ENCODE assay signal across 17 cellular contexts in genomic region chr6:112189494-112189893, GRCh38.
DNase-seq lines count a peak whose midpoint lies in the region; ATAC-seq and TF ChIP-seq lines count a peak whose summit lies in the region.
"Had no signal": no experiment of that assay in that cellular context is flagged by ENCODE, and none has a peak within 500 bp of the region (broad histone marks: within the 10 kb centered on the region; RNA-seq: fewer than 3 reads in every experiment).

No MANE protein-coding gene starts in this region.

- no peak overlapping the region for H3K4me3 Mint-ChIP-seq in naive thymus-derived CD4-positive, alpha-beta T cell
- H3K4me3 Mint-ChIP-seq: dendritic cell treated with granulocyte-macrophage colony-stimulating factor and Interleukin-4, amounts not matched to agents 40 ng/mL and 50 ng/mL, for 4 days; T-helper 17 cell had no signal

- no peak overlapping the region for H3K27ac Mint-ChIP-seq in naive thymus-derived CD4-positive, alpha-beta T cell
- H3K27ac Mint-ChIP-seq: dendritic cell treated with granulocyte-macrophage colony-stimulating factor and Interleukin-4, amounts not matched to agents 40 ng/mL and 50 ng/mL, for 4 days; T-helper 17 cell had no signal

- DNase-seq in EH (ENCODE audit: low read depth) (peak; percentile 9), amniotic epithelial cell (ENCODE audit: low read depth) (peak; percentile 42), foreskin fibroblast (peak; percentile 54 to 81), sciatic nerve (ENCODE audit: low spot score) (peak; percentile 70), NCI-H1092 (lab: John Stamatoyannopoulos, UW) (no peak)
- no peak for DNase-seq in activated CD4-positive, alpha-beta T cell treated with anti-CD3 and anti-CD28 coated beads for 1 hour
- no peak for DNase-seq in activated CD4-positive, alpha-beta T cell treated with anti-CD3 and anti-CD28 coated beads, Interleukin-2, amount 50 U/mL, for 48 hours
- no peak for DNase-seq in naive thymus-derived CD4-positive, alpha-beta T cell
- DNase-seq: activated CD4-positive, CD25-positive, alpha-beta regulatory T cell; erythroblast; GF-D8; HCEC 1CT; left colon; NCI-H226; T-helper 17 cell had no signal

- TF ChIP-seq CTCF in foreskin fibroblast (IDR thresholded peaks at IDR 0.05; ENCODE audit: low read depth, low read length), result no peak

- intact Hi-C loops in sciatic nerve (cut with DNase I), result no loop called here
- intact Hi-C loops in naive thymus-derived CD4-positive, alpha-beta T cell (cut with micrococcal nuclease), result no loop called here

- POLR2A ChIA-PET in naive thymus-derived CD4-positive, alpha-beta T cell (lab: Charles Lee), result interaction anchor here (0.5 kb wide), 1 partner anchor 59 kb away, joined by 4 read pairs; no protein-coding TSS in a partner anchor

- H3K4me1 Mint-ChIP-seq in naive thymus-derived CD4-positive, alpha-beta T cell, result peaks cover 0 to 5% (median 0%) of the 10 kb centered on the region in 7 donors

- H3K36me3 ChIP-seq in naive thymus-derived CD4-positive, alpha-beta T cell (ENCODE audit: control insufficient read depth in 2 of 3, insufficient read depth in 3 of 3, low read length in 3 of 3), result no peaks in the 10 kb centered on the region

- no peaks in the 10 kb centered on the region for H3K27me3 ChIP-seq in naive thymus-derived CD4-positive, alpha-beta T cell (ENCODE audit: control insufficient read depth in 2 of 2, insufficient read depth in 2 of 2, low read length in 2 of 2)
- H3K27me3 ChIP-seq: hepatocyte had no signal

- peaks cover 8 to 58% (median 14%) of the 10 kb centered on the region in 5 donors for H3K27me3 Mint-ChIP-seq in naive thymus-derived CD4-positive, alpha-beta T cell

- CTCF ChIA-PET in naive thymus-derived CD4-positive, alpha-beta T cell (lab: Charles Lee), result no interaction called here

- ATAC-seq in sciatic nerve, result peak; percentile 45
- ATAC-seq in naive thymus-derived CD4-positive, alpha-beta T cell, result no peak
- ATAC-seq: left colon, T-helper 17 cell had no signal

- H3K9me3 ChIP-seq in naive thymus-derived CD4-positive, alpha-beta T cell (ENCODE audit: control insufficient read depth in 2 of 3, low read length in 3 of 3), result no peaks in the 10 kb centered on the region

- no peak overlapping the region for H3K27ac ChIP-seq in naive thymus-derived CD4-positive, alpha-beta T cell (ENCODE audit: low read depth, low read length)
- H3K27ac ChIP-seq: hepatocyte had no signal

- H3K4me1 ChIP-seq in naive thymus-derived CD4-positive, alpha-beta T cell (ENCODE audit: control insufficient read depth in 2 of 2, insufficient read depth in 2 of 2, low read length in 2 of 2), result no peaks in the 10 kb centered on the region

- no peaks in the 10 kb centered on the region for H3K9me3 Mint-ChIP-seq in naive thymus-derived CD4-positive, alpha-beta T cell
- H3K9me3 Mint-ChIP-seq: dendritic cell treated with granulocyte-macrophage colony-stimulating factor and Interleukin-4, amounts not matched to agents 40 ng/mL and 50 ng/mL, for 4 days had no signal

- no peaks in the 10 kb centered on the region for H3K36me3 Mint-ChIP-seq in naive thymus-derived CD4-positive, alpha-beta T cell

- no peak overlapping the region for H3K4me3 ChIP-seq in foreskin fibroblast (ENCODE audit: low read depth in 1 of 2, low read length in 2 of 2)
- H3K4me3 ChIP-seq in naive thymus-derived CD4-positive, alpha-beta T cell (ENCODE audit: low read length), result no peak overlapping the region
- H3K4me3 ChIP-seq: hepatocyte had no signal

Comparison
In these comparisons a context has a peak if more than half of its experiments do, and no peak if none do; other contexts are left out.
1. DNase-seq: peak in EH (single experiment), amniotic epithelial cell (single experiment), foreskin fibroblast (2 of 2) and sciatic nerve (single experiment); none in activated CD4-positive, alpha-beta T cell treated with anti-CD3 and anti-CD28 coated beads for 1 hour (single experiment), activated CD4-positive, alpha-beta T cell treated with anti-CD3 and anti-CD28 coated beads, Interleukin-2, amount 50 U/mL, for 48 hours (0 of 2), NCI-H1092 (single experiment) and naive thymus-derived CD4-positive, alpha-beta T cell (0 of 9).